ENCODE assay signal across 10 cellular contexts in the genomic region with DNA sequence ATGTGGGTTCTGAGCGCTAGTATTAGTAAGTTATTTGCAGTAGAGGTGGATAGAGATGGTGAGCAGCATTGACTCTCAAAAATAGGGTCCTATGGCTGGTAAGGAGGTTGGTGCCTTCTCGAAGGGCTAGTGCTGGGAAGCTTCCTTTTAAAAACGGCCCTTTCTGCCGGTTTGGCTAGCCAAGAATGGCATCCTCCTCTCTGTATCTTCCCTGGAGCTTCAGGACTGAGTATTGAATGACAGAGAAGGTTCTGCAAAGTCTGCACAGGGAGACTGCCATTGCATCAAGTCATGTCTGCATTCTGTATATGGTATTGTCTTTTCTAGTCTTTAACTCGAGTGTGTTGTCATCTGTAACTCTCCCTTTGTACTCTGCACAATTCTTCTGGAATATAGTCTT. TPM values are rescaled to one million over a fixed set of nuclear protein-coding genes. Genes with fewer than 3 reads are reported as not detected.
DNase-seq lines count a peak whose midpoint lies in the region; ATAC-seq and TF ChIP-seq lines count a peak whose summit lies in the region.
"Had no signal": no experiment of that assay in that cellular context is flagged by ENCODE, and none has a peak within 500 bp of the region (broad histone marks: within the 10 kb centered on the region; RNA-seq: fewer than 3 reads in every experiment).

No MANE protein-coding gene starts in this region.

- H3K27me3 Mint-ChIP-seq in nephron (ENCODE audit: low read depth) = peaks cover 24% of the 10 kb centered on the region

- peak overlapping the region; percentile 7 to 93 (median 93) for H3K27ac Mint-ChIP-seq in nephron

- no peaks in the 10 kb centered on the region for H3K9me3 ChIP-seq in right atrium auricular region

- H3K27me3 ChIP-seq in right atrium auricular region = no peaks in the 10 kb centered on the region

- peaks cover 0 to 65% of the 10 kb centered on the region in 2 donors for H3K4me1 ChIP-seq in right atrium auricular region

- no peaks in the 10 kb centered on the region for H3K36me3 ChIP-seq in right atrium auricular region

- peak overlapping the region; percentile 70 to 92 for H3K4me3 ChIP-seq in right atrium auricular region

- DNase-seq in right atrium auricular region (ENCODE audit: low spot score) (peak; percentile 52), Right ventricle myocardium superior (no peak), putamen (ENCODE audit: low spot score) (no peak), NCI-H226 (no peak), NCI-H1694 treated with DMSO at 0.1 percent for 48 hours (lab: John Stamatoyannopoulos, UW) (no peak)
- DNase-seq: H7, SW 1271 had no signal

- intact Hi-C loops in Right ventricle myocardium superior (cut with DNase I) = loop anchor here (5.0 kb wide), 3 partner anchors 158 to 408 kb away; no protein-coding TSS in a partner anchor

- peaks cover 65% of the 10 kb centered on the region for H3K4me1 Mint-ChIP-seq in nephron

- TF ChIP-seq CTCF in right atrium auricular region (IDR thresholded peaks at IDR 0.05) (no peak), nephron (IDR thresholded peaks at IDR 0.05; ENCODE audit: unreplicated experiment in 3 of 3) (no peak)

- ATAC-seq in Right ventricle myocardium superior (ENCODE audit: poor library complexity) = no peak
- ATAC-seq in HG03432 (IDR thresholded peaks at IDR 0.05; ENCODE audit: unreplicated experiment) = no peak

- H3K36me3 Mint-ChIP-seq in nephron (ENCODE audit: low read depth) = no peaks in the 10 kb centered on the region

- no peaks in the 10 kb centered on the region for H3K9me3 Mint-ChIP-seq in nephron

- H3K27ac ChIP-seq in right atrium auricular region (peak overlapping the region; percentile 94 to 96), cingulate gyrus (ENCODE audit: low read depth, low read length) (peak overlapping the region; percentile 1)

- peak overlapping the region; percentile 75 to 90 (median 88) for H3K4me3 Mint-ChIP-seq in nephron

RNA-seq across cellular contexts. Expression of gene LDLRAD4, which starts 1.0 kb away (rescaled TPM):
- total RNA-seq in right atrium auricular region = 10 to 100 TPM; 33.1 to 41.2 TPM
- total RNA-seq in Right ventricle myocardium superior = 29.3 TPM
